Comparison of ENCODE assay signal across 20 cellular contexts in the genomic region with DNA sequence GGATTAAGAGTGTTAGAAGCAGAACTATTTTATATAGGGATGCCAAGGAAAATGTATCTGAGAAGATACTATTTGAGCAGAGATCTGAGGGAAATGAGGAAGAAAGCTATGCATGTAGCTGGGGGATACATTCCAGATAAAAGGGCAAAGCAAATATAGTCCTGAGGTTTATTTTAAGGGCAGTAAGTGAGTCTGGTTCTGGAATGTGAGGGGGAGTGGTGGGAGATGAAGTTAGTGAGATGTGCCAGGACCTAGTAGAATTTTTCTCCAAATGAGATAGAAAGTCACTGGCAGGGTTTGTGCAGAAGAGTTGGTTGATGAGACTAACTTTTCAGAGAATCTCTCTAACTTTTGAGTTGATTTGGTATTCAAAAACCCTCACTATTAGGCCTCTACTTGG.
DNase-seq lines count a peak whose midpoint lies in the region; ATAC-seq and TF ChIP-seq lines count a peak whose summit lies in the region.
"Had no signal": no experiment of that assay in that cellular context is flagged by ENCODE, and none has a peak within 500 bp of the region (broad histone marks: within the 10 kb centered on the region; RNA-seq: fewer than 3 reads in every experiment).

No MANE protein-coding gene starts in this region.

- peak overlapping the region; percentile 42 for H2BK5ac ChIP-seq in IMR-90 (ENCODE audit: low read depth, low read length, poor library complexity, severe bottlenecking)

- H3K4me3 Mint-ChIP-seq in WTC11 = no peak overlapping the region
- no peak overlapping the region for H3K4me3 Mint-ChIP-seq in MCF 10A (ENCODE audit: unreplicated experiment)
- H3K4me3 Mint-ChIP-seq: B cell; CD4-positive, CD25-positive, alpha-beta regulatory T cell; GM23338 had no signal

- no peak for DNase-seq in IMR-90
- DNase-seq in WTC11 (ENCODE audit: low spot score) = no peak
- DNase-seq in kidney glomerular epithelial cell (lab: John Stamatoyannopoulos, UW) = peak; percentile 29
- DNase-seq in smooth muscle cell (lab: John Stamatoyannopoulos, UW; ENCODE audit: unreplicated experiment) = no peak
- no peak for DNase-seq in erythroblast (lab: John Stamatoyannopoulos, UW)
- DNase-seq in putamen (ENCODE audit: low spot score) = no peak
- DNase-seq in MCF 10A (ENCODE audit: unreplicated experiment) = no peak
- DNase-seq: Calu3; CD4-positive, CD25-positive, alpha-beta regulatory T cell; DMS53; KBM-7; NCI-H1417 treated with DMSO at 0.1 percent for 48 hours; NCI-H1930; NCI-H748 treated with DMSO at 0.1 percent for 48 hours; OCI-M1 had no signal

- peaks cover 6% of the 10 kb centered on the region for H3K79me2 ChIP-seq in smooth muscle cell (ENCODE audit: low read depth)

- no peak overlapping the region for H2AK9ac ChIP-seq in IMR-90 (replicated peaks; ENCODE audit: low read depth, low read length, poor library complexity)

- TF ChIP-seq CTCF in IMR-90 (conservative IDR thresholded peaks at IDR 0.05; ENCODE audit: low read depth, low read length) (no peak), WTC11 (IDR thresholded peaks at IDR 0.05) (no peak), smooth muscle cell (IDR thresholded peaks at IDR 0.05; ENCODE audit: borderline replicate concordance, insufficient read depth, poor library complexity, severe bottlenecking) (no peak), MCF 10A (IDR thresholded peaks at IDR 0.05; ENCODE audit: unreplicated experiment) (no peak)

- H3K4me3 ChIP-seq in IMR-90 (ENCODE audit: insufficient read depth, low read depth, low read length) (no peak overlapping the region), smooth muscle cell (no peak overlapping the region)
- H3K4me3 ChIP-seq: GM23338, SJSA1 had no signal

- dilution Hi-C loops in IMR-90 (cut with HindIII; ENCODE audit: low sequenced_read_pairs, unreplicated experiment) = no loop called here

- in situ Hi-C loops in IMR-90 (cut with MboI; ENCODE audit: low sequenced_read_pairs) = loop anchor here (5.0 to 10.0 kb wide), 2 partner anchors 172 to 464 kb away; no protein-coding TSS in a partner anchor

- peak overlapping the region in 1 of 2 experiments; percentile 47; a peak in 1 of 4 replicates for H4K8ac ChIP-seq in IMR-90 (ENCODE audit: low read depth in 2 of 2, low read length in 2 of 2)

- POLR2A ChIA-PET in IMR-90 (lab: Charles Lee; ENCODE audit: unreplicated experiment) (no interaction called here), WTC11 (lab: Charles Lee) (no interaction called here), MCF 10A (lab: Yijun Ruan, JAX) (interaction anchor here (0.6 to 5.1 kb wide), 9 partner anchors 44 to 486 kb away, joined by 3 to 64 read pairs (median 4); partner anchors contain the start of gene ARRDC3)

- H3K9ac ChIP-seq in IMR-90 (ENCODE audit: low read depth, low read length) = no peak overlapping the region; the same call in 1 of the 2 replicates
- no peak overlapping the region for H3K9ac ChIP-seq in smooth muscle cell (ENCODE audit: low read depth)

- no peak overlapping the region for H2BK120ac ChIP-seq in IMR-90 (ENCODE audit: low read depth, low read length)

- ATAC-seq in IMR-90 (ENCODE audit: low read depth) (peak; percentile 53), WTC11 (no peak)
- ATAC-seq: GM23338 had no signal

- H3K27ac ChIP-seq in IMR-90 (ENCODE audit: insufficient read depth, low read length) = no peak overlapping the region
- H3K27ac ChIP-seq in smooth muscle cell (ENCODE audit: low read depth) = peak overlapping the region; percentile 36
- H3K27ac ChIP-seq: HL-60, RWPE1, SJSA1 had no signal

- peaks cover 4% of the 10 kb centered on the region for H3F3A ChIP-seq in smooth muscle cell (ENCODE audit: low read depth)

- H3K9me1 ChIP-seq in IMR-90 (ENCODE audit: insufficient read depth, low read length) = no peaks in the 10 kb centered on the region

- H3K27me3 Mint-ChIP-seq in WTC11 (ENCODE audit: low read depth) (no peaks in the 10 kb centered on the region), MCF 10A (ENCODE audit: insufficient read depth, unreplicated experiment) (no peaks in the 10 kb centered on the region)

- H2AFZ ChIP-seq in IMR-90 (replicated peaks; ENCODE audit: low read length, poor library complexity) (no peak overlapping the region), smooth muscle cell (ENCODE audit: low read depth) (peak overlapping the region; percentile 71)
- H2AFZ ChIP-seq: GM23338 had no signal

- no peak overlapping the region for H3K4ac ChIP-seq in IMR-90 (ENCODE audit: low read depth, low read length)

- H3K4me1 ChIP-seq in IMR-90 (ENCODE audit: control insufficient read depth, insufficient read depth, low read length) = peaks cover 1% of the 10 kb centered on the region; the same call in 1 of the 2 replicates
- H3K4me1 ChIP-seq in smooth muscle cell (ENCODE audit: low read depth) = peaks cover 36% of the 10 kb centered on the region
- H3K4me1 ChIP-seq: SJSA1 had no signal

- no peak for TF ChIP-seq RAD21 in IMR-90 (IDR thresholded peaks at IDR 0.05; ENCODE audit: low read length)

- H2BK20ac ChIP-seq in IMR-90 (ENCODE audit: low read depth, low read length) = no peak overlapping the region

- no TSS peak for BruUV-seq in IMR-90 (replicated peaks; lab: Mats Ljungman, UMichigan)
- no TSS peak for BruUV-seq in MCF 10A (replicated peaks; lab: Mats Ljungman, UMichigan)

- H4K5ac ChIP-seq in IMR-90 (ENCODE audit: low read depth, low read length) = peak overlapping the region; percentile 63; the same call in 1 of the 2 replicates

- no peaks in the 10 kb centered on the region for H3K9me3 ChIP-seq in IMR-90 (ENCODE audit: control insufficient read depth, insufficient read depth, low read length)
- H3K9me3 ChIP-seq in smooth muscle cell (replicated peaks; ENCODE audit: low read depth) = no peaks in the 10 kb centered on the region
- H3K9me3 ChIP-seq: SJSA1 had no signal

- H3K14ac ChIP-seq in IMR-90 (replicated peaks; ENCODE audit: low read depth, low read length) = no peak overlapping the region

- H3K27ac Mint-ChIP-seq in WTC11 (0 out of 2 replicates have a peak overlapping the region, but pooled peaks have one; percentile 25), MCF 10A (ENCODE audit: low read depth, unreplicated experiment) (no peak overlapping the region)
- H3K27ac Mint-ChIP-seq: B cell; CD4-positive, CD25-positive, alpha-beta regulatory T cell; GM23338 had no signal

- intact Hi-C loops in IMR-90 (cut with micrococcal nuclease) = loop anchor here (2.0 to 10.0 kb wide), 2 partner anchors 66 to 352 kb away; no protein-coding TSS in a partner anchor
- intact Hi-C loops in MCF 10A (cut with micrococcal nuclease) = loop anchor here (2.0 kb wide), 2 partner anchors 66 to 294 kb away; no protein-coding TSS in a partner anchor

- H3K79me1 ChIP-seq in IMR-90 (ENCODE audit: low read depth in 1 of 2, low read length in 2 of 2) = no peaks in the 10 kb centered on the region

- peak overlapping the region; percentile 47; the same call in 1 of the 3 replicates for H2BK15ac ChIP-seq in IMR-90 (ENCODE audit: low read depth, low read length)

- no peaks in the 10 kb centered on the region for H3K36me3 ChIP-seq in IMR-90 (ENCODE audit: control insufficient read depth, insufficient read depth, low read length)
- no peaks in the 10 kb centered on the region for H3K36me3 ChIP-seq in smooth muscle cell (ENCODE audit: low read depth)
- H3K36me3 ChIP-seq: SJSA1 had no signal

- H4K20me1 ChIP-seq in IMR-90 (ENCODE audit: insufficient read depth, low read length) (no peaks in the 10 kb centered on the region), smooth muscle cell (ENCODE audit: low read depth) (no peaks in the 10 kb centered on the region)

- H4K91ac ChIP-seq in IMR-90 (ENCODE audit: insufficient read depth, low read depth, low read length) = no peak overlapping the region

- no peak overlapping the region; the same call in 1 of the 2 replicates for H3K4me2 ChIP-seq in IMR-90 (ENCODE audit: low read depth, low read length)
- H3K4me2 ChIP-seq in smooth muscle cell = peak overlapping the region; percentile 78
- H3K4me2 ChIP-seq: GM23338 had no signal

- CTCF ChIA-PET in IMR-90 (lab: Yijun Ruan, JAX) = interaction anchor here (1.2 to 2.7 kb wide), 5 partner anchors 10 to 486 kb away, joined by 3 to 38 read pairs (median 11); no protein-coding TSS in a partner anchor
- CTCF ChIA-PET in WTC11 (lab: Charles Lee) = interaction anchor here (0.6 to 2.3 kb wide), 3 partner anchors 133 to 451 kb away, joined by 3 to 18 read pairs (median 6); partner anchors contain the start of gene ARRDC3
- CTCF ChIA-PET in MCF 10A (lab: Yijun Ruan, JAX) = interaction anchor here (0.7 to 5.5 kb wide), 19 partner anchors 8 to 452 kb away, joined by 3 to 96 read pairs (median 5); partner anchors contain the start of gene ARRDC3

- no peak for TF ChIP-seq POLR2A in IMR-90 (IDR thresholded peaks at IDR 0.05; ENCODE audit: low read depth, low read length)
- no peak for TF ChIP-seq POLR2A in erythroblast (IDR thresholded peaks at IDR 0.05; ENCODE audit: low read length)

- H3K36me3 Mint-ChIP-seq in WTC11 (peaks cover 14% of the 10 kb centered on the region), MCF 10A (ENCODE audit: insufficient read depth, unreplicated experiment) (peaks cover 6% of the 10 kb centered on the region)
- H3K36me3 Mint-ChIP-seq: CD4-positive, CD25-positive, alpha-beta regulatory T cell had no signal

- no peak overlapping the region for H3K56ac ChIP-seq in IMR-90 (ENCODE audit: extremely low read depth, insufficient read depth, low read length)

- H3K4me1 Mint-ChIP-seq in WTC11 (peaks cover 42% of the 10 kb centered on the region), MCF 10A (ENCODE audit: insufficient read depth, unreplicated experiment) (peaks cover 11% of the 10 kb centered on the region)
- H3K4me1 Mint-ChIP-seq: B cell had no signal

- H3K27me3 ChIP-seq in IMR-90 (ENCODE audit: control insufficient read depth, insufficient read depth, low read length) (no peaks in the 10 kb centered on the region), smooth muscle cell (ENCODE audit: low read depth) (no peaks in the 10 kb centered on the region)
- H3K27me3 ChIP-seq: SJSA1 had no signal

- H3K23ac ChIP-seq in IMR-90 (ENCODE audit: low read depth, low read length) = no peak overlapping the region

- H3K9me3 Mint-ChIP-seq in WTC11 (peaks cover 14% of the 10 kb centered on the region; the same call in 1 of the 2 replicates), MCF 10A (ENCODE audit: unreplicated experiment) (no peaks in the 10 kb centered on the region)

- H3K18ac ChIP-seq in IMR-90 (ENCODE audit: low read depth, low read length) = no peak overlapping the region; the same call in 1 of the 2 replicates

- no peak overlapping the region for H2AK5ac ChIP-seq in IMR-90 (ENCODE audit: low read depth, low read length)

TF ChIP-seq in IMR-90, 13 proteins besides CTCF, POLR2A, EP300 and RAD21:
- no peak for TF ChIP-seq RFX5 (IDR thresholded peaks at IDR 0.05; ENCODE audit: low read depth, low read length)

TF ChIP-seq in WTC11, 78 proteins besides CTCF, POLR2A, EP300 and RAD21 (continues in another document):
- TF ChIP-seq JAZF1 (CRISPR knock-in tag; IDR thresholded peaks at IDR 0.05) = no peak
- TF ChIP-seq MXD4 (CRISPR knock-in tag; IDR thresholded peaks at IDR 0.05; ENCODE audit: borderline replicate concordance) = no peak
